In the genomic region with DNA sequence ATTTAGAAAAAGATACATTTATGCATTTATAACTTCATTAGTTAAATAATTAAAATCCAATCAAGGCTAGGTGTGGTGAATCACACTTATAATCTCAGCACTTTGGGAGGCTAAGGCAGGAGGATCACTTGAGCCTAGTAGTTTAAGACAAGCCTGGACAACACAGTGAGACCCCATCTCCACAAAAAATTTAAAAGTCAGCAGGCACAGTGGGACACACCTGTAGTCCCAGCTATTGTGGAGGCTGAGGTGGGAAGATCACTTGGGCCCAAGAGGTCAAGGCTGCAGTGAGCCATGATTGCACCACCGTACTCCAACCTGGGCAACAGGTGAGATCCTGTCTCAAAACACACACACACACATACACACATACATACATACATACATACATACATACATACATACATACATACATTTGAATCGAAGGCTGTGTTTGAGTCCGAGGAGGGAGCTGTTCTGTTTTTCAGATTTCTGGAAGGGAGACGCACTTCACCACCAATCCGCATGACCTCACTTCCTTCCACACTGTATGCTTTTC, we compare ENCODE assay signal across 30 cellular contexts.
"Had no signal": no experiment of that assay in that cellular context is flagged by ENCODE, and none has a peak within 500 bp of the region (broad histone marks: within the 10 kb centered on the region; RNA-seq: fewer than 3 reads in every experiment).

No MANE protein-coding gene starts in this region.

- H3K27ac ChIP-seq: KMS-11, SK-N-MC had no signal

- H3K4me1 Mint-ChIP-seq: brain had no signal

- H3K4me3 Mint-ChIP-seq: activated CD8-positive, alpha-beta memory T cell treated with anti-CD3 and anti-CD28 coated beads, Interleukin-2, amount 10 ng/mL, durations not matched to agents 7 days and 5 days; activated naive CD8-positive, alpha-beta T cell; activated T-cell treated with anti-CD3 and anti-CD28 coated beads, Interleukin-2, amount 50 U/mL, for 24 hours; activated T-helper 1 cell treated with anti-CD3 and anti-CD28 coated beads, Interleukin-12 subunit alpha, Interleukin-12 subunit beta, Interleukin-2, Interleukin-4 antibody, amounts not matched to agents 30 ng/mL and 10 ng/mL and 1 ng/mL, durations not matched to agents 14 hours and 24 hours and 36 hours; brain; central memory CD8-positive, alpha-beta T cell had no signal

- H3K36me3 ChIP-seq: MG63 had no signal

- H3K9me3 ChIP-seq: MG63 had no signal

- FAIRE-seq: astrocyte had no signal

- H3K9ac ChIP-seq: KMS-11 had no signal

- H3K27ac Mint-ChIP-seq: activated CD8-positive, alpha-beta memory T cell treated with anti-CD3 and anti-CD28 coated beads, Interleukin-2, amount 10 ng/mL, durations not matched to agents 7 days and 5 days; activated naive CD8-positive, alpha-beta T cell; activated T-cell treated with anti-CD3 and anti-CD28 coated beads, Interleukin-2, amount 50 U/mL, for 24 hours; brain had no signal

- H3K4me3 ChIP-seq: MG63, SK-N-MC had no signal

- H3K4me2 ChIP-seq: KMS-11 had no signal

- DNase-seq: activated CD4-positive, alpha-beta T cell treated with anti-CD3 and anti-CD28 coated beads for 4 hours; activated CD4-positive, alpha-beta T cell treated with anti-CD3 and anti-CD28 coated beads, Interleukin-2, amount 50 U/mL, for 48 hours; activated CD8-positive, alpha-beta memory T cell treated with anti-CD3 and anti-CD28 coated beads, Interleukin-2, amount 10 ng/mL, durations not matched to agents 7 days and 5 days; activated effector memory CD4-positive, alpha-beta T cell treated with Interleukin-2 at 50 U/mL for 16 hours; activated naive CD4-positive, alpha-beta T cell; activated T-cell treated with anti-CD3 and anti-CD28 coated beads, Interleukin-2, amount 50 U/mL, for 24 hours; amygdala; MG63; MV-4-11; NCI-H1092 treated with DMSO at 0.1 percent for 48 hours; NCI-H1417 treated with DMSO at 0.1 percent for 48 hours; NCI-H1694; NCI-H2029; NCI-H2107; NCI-H345; NCI-H510A treated with DMSO at 0.1 percent for 48 hours; NCI-H69; NK-92 treated with Interleukin-12 subunit alpha and Interleukin-12 subunit beta, amount 100 ng/mL, for 24 hours; OCI-M1; RPMI8226 had no signal

- H3K27me3 Mint-ChIP-seq: activated CD8-positive, alpha-beta memory T cell treated with anti-CD3 and anti-CD28 coated beads, Interleukin-2, amount 10 ng/mL, durations not matched to agents 7 days and 5 days; activated naive CD8-positive, alpha-beta T cell; activated T-cell treated with anti-CD3 and anti-CD28 coated beads, Interleukin-2, amount 50 U/mL, for 24 hours; central memory CD8-positive, alpha-beta T cell had no signal

- ATAC-seq: activated CD4-positive, CD25-positive, alpha-beta regulatory T cell treated with anti-CD3 and anti-CD28 coated beads, Interleukin-2, amount 50 U/mL, for 24 hours; activated CD8-positive, alpha-beta memory T cell treated with anti-CD3 and anti-CD28 coated beads, Interleukin-2, amount 10 ng/mL, durations not matched to agents 7 days and 5 days; Panc1; Right ventricle myocardium inferior had no signal

- H3K9me3 Mint-ChIP-seq: activated T-cell treated with anti-CD3 and anti-CD28 coated beads, Interleukin-2, amount 50 U/mL, for 24 hours; central memory CD8-positive, alpha-beta T cell had no signal
